ENCODE assay signal across 13 cellular contexts in the genomic region with DNA sequence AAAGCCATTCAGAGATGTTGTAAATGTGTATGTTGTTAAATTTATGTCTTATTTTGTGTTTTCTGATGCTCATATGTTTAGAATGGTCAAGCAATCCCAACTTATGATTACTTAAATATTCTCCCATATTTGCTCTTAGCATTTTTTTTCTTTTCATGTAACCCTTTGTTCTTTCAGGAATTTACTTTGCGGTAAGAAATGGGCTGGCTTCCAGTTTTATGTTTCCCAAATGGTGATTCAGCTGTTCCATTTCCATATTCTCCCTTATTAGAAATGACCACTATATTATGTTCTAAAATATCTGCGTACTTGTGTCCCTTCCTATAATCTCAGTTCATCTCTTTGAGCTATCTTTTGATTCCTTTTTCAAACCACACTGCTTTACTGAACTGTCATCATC.
"Had no signal": no experiment of that assay in that cellular context is flagged by ENCODE, and none has a peak within 500 bp of the region (broad histone marks: within the 10 kb centered on the region; RNA-seq: fewer than 3 reads in every experiment).

No MANE protein-coding gene starts in this region.

- H3K4me3 ChIP-seq: dorsolateral prefrontal cortex, gastrocnemius medialis, ovary, suprapubic skin had no signal

- H3K4me1 ChIP-seq: gastrocnemius medialis, suprapubic skin had no signal

- H3K9me3 ChIP-seq: gastrocnemius medialis, ovary, suprapubic skin had no signal

- DNase-seq: activated CD4-positive, alpha-beta memory T cell treated with anti-CD3 and anti-CD28 coated beads for 36 hours; activated CD8-positive, alpha-beta memory T cell treated with anti-CD3 and anti-CD28 coated beads, Interleukin-2, amount 50 U/mL, for 48 hours; activated naive CD4-positive, alpha-beta T cell treated with anti-CD3 and anti-CD28 coated beads for 36 hours; dorsolateral prefrontal cortex; gastrocnemius medialis; left ventricle myocardium superior; ovary; stimulated activated CD4-positive, alpha-beta T cell treated with anti-CD3 and anti-CD28 coated beads, Interleukin-2, amount 100 ng/mL, for 48 hours; stimulated activated naive CD8-positive, alpha-beta T cell treated with anti-CD3 and anti-CD28 coated beads, Interleukin-15, Interleukin-2, amounts not matched to agents 100 U/mL and 50 U/mL, for 24 hours; SW 1271; T-helper 9 cell had no signal

- H3K27me3 ChIP-seq: gastrocnemius medialis, ovary, suprapubic skin had no signal

- H3K36me3 ChIP-seq: gastrocnemius medialis, ovary, suprapubic skin had no signal

- ATAC-seq: esophagus mucosa; gastrocnemius medialis; left ventricle myocardium superior; stimulated activated naive CD8-positive, alpha-beta T cell treated with anti-CD3 and anti-CD28 coated beads, Interleukin-15, Interleukin-2, amounts not matched to agents 100 U/mL and 50 U/mL, for 24 hours had no signal

- H3K27ac ChIP-seq: dorsolateral prefrontal cortex, gastrocnemius medialis, ovary, suprapubic skin had no signal
